19 cellular contexts compared by ENCODE assay signal in genomic region chr11:61493832-61494231, GRCh38. TPM values are rescaled to one million over a fixed set of nuclear protein-coding genes. Genes with fewer than 3 reads are reported as not detected.
"Had no signal": no experiment of that assay in that cellular context is flagged by ENCODE, and none has a peak within 500 bp of the region (broad histone marks: within the 10 kb centered on the region; RNA-seq: fewer than 3 reads in every experiment).

No MANE protein-coding gene starts in this region.

- H3K36me3 ChIP-seq: MG63, Peyer's patch had no signal

- H3K9me3 ChIP-seq: body of pancreas, MG63, Peyer's patch had no signal

- ATAC-seq: activated CD8-positive, alpha-beta T cell treated with anti-CD3 and anti-CD28 coated beads, Interleukin-2, amount 10 ng/mL, durations not matched to agents 7 days and 5 days; WTC11 had no signal

- DNase-seq: activated CD4-positive, alpha-beta T cell treated with anti-CD3 and anti-CD28 coated beads for 48 hours; activated CD4-positive, alpha-beta T cell treated with anti-CD3 and anti-CD28 coated beads, Interleukin-2, amount 50 U/mL, for 4 hours; activated CD4-positive, CD25-positive, alpha-beta regulatory T cell treated with anti-CD3 and anti-CD28 coated beads, Interleukin-2, amount 50 U/mL, for 72 hours; activated CD8-positive, alpha-beta memory T cell treated with anti-CD3 and anti-CD28 coated beads, Interleukin-2, amount 50 U/mL, for 48 hours; activated CD8-positive, alpha-beta T cell treated with anti-CD3 and anti-CD28 coated beads, Interleukin-2, amount 10 ng/mL, durations not matched to agents 7 days and 5 days; activated naive CD4-positive, alpha-beta T cell; activated T-cell treated with anti-CD3 and anti-CD28 coated beads, Interleukin-2, amount 50 U/mL, for 1 hour; aorta; body of pancreas; central memory CD4-positive, alpha-beta T cell; MG63; MV-4-11; NCI-H1105; NCI-H1436; NCI-H2029 treated with DMSO at 0.1 percent for 48 hours; Peyer's patch had no signal

- H3K27me3 ChIP-seq: body of pancreas, MG63, Peyer's patch had no signal

- H3K27ac ChIP-seq: body of pancreas, Peyer's patch, RWPE1 had no signal

- H3K4me3 ChIP-seq: body of pancreas, MG63, Peyer's patch had no signal

RNA-seq across cellular contexts. Expression of gene LRRC10B, which starts 14.7 kb away (rescaled TPM):
- total RNA-seq: activated CD8-positive, alpha-beta T cell treated with anti-CD3 and anti-CD28 coated beads, Interleukin-2, amount 10 ng/mL, durations not matched to agents 7 days and 5 days; SK-MEL-5 had no signal
